In genomic region chr20:63744574-63745423, GRCh38 we compare ENCODE assay signal across 25 cellular contexts. TPM values are rescaled to one million over a fixed set of nuclear protein-coding genes. Genes with fewer than 3 reads are reported as not detected.
DNase-seq lines count a peak whose midpoint lies in the region; TF ChIP-seq lines count a peak whose summit lies in the region.
"Had no signal": no experiment of that assay in that cellular context is flagged by ENCODE, and none has a peak within 500 bp of the region (broad histone marks: within the 10 kb centered on the region; RNA-seq: fewer than 3 reads in every experiment).

No MANE protein-coding gene starts in this region.

- H3K4me2 ChIP-seq in mammary epithelial cell (ENCODE audit: insufficient read depth, low read depth, low read length): no peak overlapping the region
- H3K4me2 ChIP-seq: smooth muscle cell had no signal

- peaks cover 5% of the 10 kb centered on the region for H3K4me1 Mint-ChIP-seq in activated T-cell treated with anti-CD3 and anti-CD28 coated beads, Interleukin-2, amount 50 U/mL, for 24 hours (ENCODE audit: low read depth)
- H3K4me1 Mint-ChIP-seq in endothelial cell (ENCODE audit: unreplicated experiment): no peaks in the 10 kb centered on the region

- no peak for TF ChIP-seq POLR2A in tibial nerve (IDR thresholded peaks at IDR 0.05)

- H3K4me1 ChIP-seq in tibial nerve (peaks cover 0 to 42% (median 12%) of the 10 kb centered on the region in 4 donors), mammary epithelial cell (ENCODE audit: insufficient read depth, low read length) (peaks cover 15% of the 10 kb centered on the region)

- TF ChIP-seq EP300 in tibial nerve (IDR thresholded peaks at IDR 0.05): no peak

- TF ChIP-seq CTCF in endothelial cell (IDR thresholded peaks at IDR 0.05; ENCODE audit: unreplicated experiment) (no peak), tibial nerve (IDR thresholded peaks at IDR 0.05) (no peak), mammary epithelial cell (conservative IDR thresholded peaks at IDR 0.05 in 1 of 2, IDR thresholded peaks at IDR 0.05 in 1 of 2; ENCODE audit: extremely low read depth in 1 of 2, insufficient read depth in 1 of 2, low read depth in 1 of 2, low read length in 2 of 2) (no peak)

- peaks cover 0 to 51% (median 4%) of the 10 kb centered on the region in 3 donors for H3K36me3 ChIP-seq in tibial nerve
- peaks cover 3% of the 10 kb centered on the region for H3K36me3 ChIP-seq in mammary epithelial cell (ENCODE audit: insufficient read depth, low read length)

- H3K9me3 ChIP-seq in tibial nerve (no peaks in the 10 kb centered on the region), mammary epithelial cell (replicated peaks; ENCODE audit: insufficient read depth, low read length) (no peaks in the 10 kb centered on the region)
- H3K9me3 ChIP-seq: BE2C, Peyer's patch had no signal

- no peaks in the 10 kb centered on the region for H3K9me3 Mint-ChIP-seq in activated T-cell treated with anti-CD3 and anti-CD28 coated beads, Interleukin-2, amount 50 U/mL, for 24 hours
- H3K9me3 Mint-ChIP-seq in endothelial cell (ENCODE audit: unreplicated experiment): no peaks in the 10 kb centered on the region
- H3K9me3 Mint-ChIP-seq: activated naive CD4-positive, alpha-beta T cell treated with anti-CD3 and anti-CD28 coated beads, Interleukin-2, amount 50 U/mL, for 24 hours; immature natural killer cell; stimulated activated naive CD8-positive, alpha-beta T cell treated with anti-CD3 and anti-CD28 coated beads, Interleukin-15, amount 100 ng/mL, for 72 hours; T-helper 2 cell treated with Interferon-gamma antibody and Interleukin-4, amounts not matched to agents 5 μg/mL and 100 μg/mL, for 36 hours; type B pancreatic cell had no signal

- no peak overlapping the region for H3K4me3 Mint-ChIP-seq in activated T-cell treated with anti-CD3 and anti-CD28 coated beads, Interleukin-2, amount 50 U/mL, for 24 hours
- H3K4me3 Mint-ChIP-seq in endothelial cell (ENCODE audit: unreplicated experiment): no peak overlapping the region
- H3K4me3 Mint-ChIP-seq: activated CD8-positive, alpha-beta T cell treated with anti-CD3 and anti-CD28 coated beads, Interleukin-2, amount 10 ng/mL, durations not matched to agents 7 days and 5 days; activated naive CD4-positive, alpha-beta T cell treated with anti-CD3 and anti-CD28 coated beads, Interleukin-2, amount 50 U/mL, for 24 hours; immature natural killer cell; stimulated activated naive CD8-positive, alpha-beta T cell treated with anti-CD3 and anti-CD28 coated beads, Interleukin-15, amount 100 ng/mL, for 72 hours; T-helper 2 cell treated with Interferon-gamma antibody and Interleukin-4, amounts not matched to agents 5 μg/mL and 100 μg/mL, for 36 hours; type B pancreatic cell had no signal

- in situ Hi-C loops in mammary epithelial cell (cut with MboI; ENCODE audit: low sequenced_read_pairs in 2 of 2): no loop called here

- H3K4me3 ChIP-seq in tibial nerve (no peak overlapping the region), mammary epithelial cell (replicated peaks in 1 of 3; ENCODE audit: insufficient read depth in 1 of 3, low read depth in 2 of 3, low read length in 3 of 3) (no peak overlapping the region)
- H3K4me3 ChIP-seq: coronary artery, GM23248, Peyer's patch, SK-N-MC, smooth muscle cell had no signal

- no peak overlapping the region for H2AFZ ChIP-seq in mammary epithelial cell (ENCODE audit: low read depth, low read length)
- H2AFZ ChIP-seq: GM23248 had no signal

- intact Hi-C loops in mammary epithelial cell (cut with micrococcal nuclease): no loop called here

- H3K27me3 Mint-ChIP-seq in activated T-cell treated with anti-CD3 and anti-CD28 coated beads, Interleukin-2, amount 50 U/mL, for 24 hours: no peaks in the 10 kb centered on the region
- peaks cover 12% of the 10 kb centered on the region for H3K27me3 Mint-ChIP-seq in endothelial cell (ENCODE audit: unreplicated experiment)
- H3K27me3 Mint-ChIP-seq: activated naive CD4-positive, alpha-beta T cell treated with anti-CD3 and anti-CD28 coated beads, Interleukin-2, amount 50 U/mL, for 24 hours; stimulated activated naive CD8-positive, alpha-beta T cell treated with anti-CD3 and anti-CD28 coated beads, Interleukin-15, amount 100 ng/mL, for 72 hours; type B pancreatic cell had no signal

- H3K79me2 ChIP-seq in mammary epithelial cell (ENCODE audit: insufficient read depth, low read length): peaks cover 11% of the 10 kb centered on the region

- WGBS in tibial nerve, 2 donors: 66 to 78% methylated on average over 20 to 25 of the region's 25 CpGs
- 67% methylated on average over 21 of the region's 25 CpGs for WGBS in mammary epithelial cell (ENCODE audit: low coverage, missing lambda C conversion rate)

- peaks cover 6% of the 10 kb centered on the region for H3K36me3 Mint-ChIP-seq in activated T-cell treated with anti-CD3 and anti-CD28 coated beads, Interleukin-2, amount 50 U/mL, for 24 hours (ENCODE audit: low read depth)
- H3K36me3 Mint-ChIP-seq in endothelial cell (ENCODE audit: low read depth, unreplicated experiment): peaks cover 19% of the 10 kb centered on the region
- H3K36me3 Mint-ChIP-seq: activated naive CD4-positive, alpha-beta T cell treated with anti-CD3 and anti-CD28 coated beads, Interleukin-2, amount 50 U/mL, for 24 hours; type B pancreatic cell had no signal

- CTCF ChIA-PET in mammary epithelial cell (lab: Charles Lee; ENCODE audit: low non-redundant PET): no interaction called here

- DNase-seq in activated T-cell treated with anti-CD3 and anti-CD28 coated beads, Interleukin-2, amount 50 U/mL, for 24 hours: no peak
- DNase-seq in activated T-cell treated with anti-CD3 and anti-CD28 coated beads, Interleukin-2, amount 50 U/mL, for 1 hour: no peak
- DNase-seq in endothelial cell (ENCODE audit: low spot score) (no peak), tibial nerve (ENCODE audit: low spot score in 2 of 2) (no peak), activated T-cell treated with anti-CD3 and anti-CD28 coated beads for 4 hours (no peak), mammary epithelial cell (no peak)
- DNase-seq in activated CD4-positive, alpha-beta T cell treated with anti-CD3 and anti-CD28 coated beads for 4 hours: no peak
- DNase-seq: activated CD8-positive, alpha-beta T cell treated with anti-CD3 and anti-CD28 coated beads, Interleukin-2, amount 10 ng/mL, durations not matched to agents 7 days and 5 days; BE2C; GM23248; immature natural killer cell; NCI-H1092 treated with DMSO at 0.1 percent for 48 hours; NCI-H2081; NCI-H446; nucleus accumbens; Peyer's patch; stimulated activated CD4-positive, alpha-beta T cell treated with anti-CD3 and anti-CD28 coated beads, Interleukin-4, amount 100 ng/mL, for 24 hours; stimulated activated naive CD8-positive, alpha-beta T cell treated with anti-CD3 and anti-CD28 coated beads, Interleukin-15, amount 100 ng/mL, for 72 hours had no signal

- BruUV-seq in mammary epithelial cell (replicated peaks; lab: Mats Ljungman, UMichigan): no TSS peak

- dilution Hi-C loops in mammary epithelial cell (cut with HindIII; ENCODE audit: low sequenced_read_pairs): loop anchor here (5.0 kb wide), 1 partner anchor 42 kb away; no protein-coding TSS in a partner anchor

- H3K27ac Mint-ChIP-seq in activated T-cell treated with anti-CD3 and anti-CD28 coated beads, Interleukin-2, amount 50 U/mL, for 24 hours: peak overlapping the region; percentile 14
- H3K27ac Mint-ChIP-seq in endothelial cell (ENCODE audit: unreplicated experiment): peak overlapping the region; percentile 72
- H3K27ac Mint-ChIP-seq: activated CD8-positive, alpha-beta T cell treated with anti-CD3 and anti-CD28 coated beads, Interleukin-2, amount 10 ng/mL, durations not matched to agents 7 days and 5 days; activated naive CD4-positive, alpha-beta T cell treated with anti-CD3 and anti-CD28 coated beads, Interleukin-2, amount 50 U/mL, for 24 hours; immature natural killer cell had no signal

- no peak overlapping the region for H3K9ac ChIP-seq in mammary epithelial cell (ENCODE audit: insufficient read depth, low read length)
- H3K9ac ChIP-seq: GM23248 had no signal

- H3K27me3 ChIP-seq in tibial nerve (no peaks in the 10 kb centered on the region), mammary epithelial cell (ENCODE audit: insufficient read depth, low read length) (no peaks in the 10 kb centered on the region)
- H3K27me3 ChIP-seq: BE2C, Peyer's patch had no signal

- peak overlapping the region in 3 of 4 donors; percentile 0 to 50 (median 31) for H3K27ac ChIP-seq in tibial nerve
- no peak overlapping the region for H3K27ac ChIP-seq in mammary epithelial cell (ENCODE audit: insufficient read depth, low read depth, low read length)
- H3K27ac ChIP-seq: coronary artery, GM23248, Peyer's patch had no signal

- no peaks in the 10 kb centered on the region for H4K20me1 ChIP-seq in mammary epithelial cell (ENCODE audit: insufficient read depth, low read length)

TF ChIP-seq in PFSK-1, 5 proteins besides CTCF, POLR2A, EP300 and RAD21 (continues in another document):
- peak; percentile 47 for TF ChIP-seq POLR2AphosphoS5 (IDR thresholded peaks at IDR 0.05; ENCODE audit: low read depth, low read length)

RNA-seq across cellular contexts. Expression of gene SLC2A4RG, which starts 5.2 kb away (rescaled TPM):
- 295 TPM for polyA plus RNA-seq in PFSK-1 (2012; ENCODE audit: insufficient read length, low read depth)
- 69.6 TPM for total RNA-seq in endothelial cell (ENCODE audit: unreplicated experiment)
- 100 to 1,000 TPM in 1 of 4 donors, 10 to 100 TPM in 3; 71.5 to 126 (median 72.5) TPM for total RNA-seq in tibial nerve
- total RNA-seq in mammary epithelial cell: 100 to 1,000 TPM in 1 of 2 donors, 10 to 100 TPM in 1; 35.8 to 101 TPM
- polyA plus RNA-seq in mammary epithelial cell: 35.8 TPM
- polyA minus RNA-seq in mammary epithelial cell: 15.7 TPM

RNA-seq across cellular contexts. Expression of gene LIME1, which starts 8.3 kb away (rescaled TPM):
- polyA plus RNA-seq in PFSK-1 (2012; ENCODE audit: insufficient read length, low read depth): 29.9 TPM
- total RNA-seq in endothelial cell (ENCODE audit: unreplicated experiment) (8.1 TPM), tibial nerve (10 to 100 TPM; 11.4 to 51.9 (median 17.6) TPM), mammary epithelial cell (1 to 10 TPM; 2.7 to 8.1 TPM)
- polyA plus RNA-seq in mammary epithelial cell: 2.0 TPM
- not detected for polyA minus RNA-seq in mammary epithelial cell

RNA-seq across cellular contexts. Expression of gene ZGPAT, which starts 37.0 kb away (rescaled TPM):
- polyA plus RNA-seq in PFSK-1 (2012; ENCODE audit: insufficient read length, low read depth): 47.1 TPM
- total RNA-seq in endothelial cell (ENCODE audit: unreplicated experiment) (34.9 TPM), tibial nerve (10 to 100 TPM; 27.5 to 70.8 (median 40.9) TPM), mammary epithelial cell (10 to 100 TPM; 11.8 to 20.9 TPM)
- 13.2 TPM for polyA plus RNA-seq in mammary epithelial cell
- 6.8 TPM for polyA minus RNA-seq in mammary epithelial cell

RNA-seq across cellular contexts. Expression of gene ARFRP1, which starts 37.0 kb away (rescaled TPM):
- polyA plus RNA-seq in PFSK-1 (2012; ENCODE audit: insufficient read length, low read depth): 74.7 TPM
- total RNA-seq in endothelial cell (ENCODE audit: unreplicated experiment) (33.4 TPM), tibial nerve (10 to 100 TPM; 36.9 to 71.1 (median 50.9) TPM), mammary epithelial cell (10 to 100 TPM; 28.8 to 61.1 TPM)
- 35.9 TPM for polyA plus RNA-seq in mammary epithelial cell
- 31.2 TPM for polyA minus RNA-seq in mammary epithelial cell

RNA-seq across cellular contexts. Expression of gene TNFRSF6B, which starts 48.3 kb away (rescaled TPM):
- 3.1 TPM for polyA plus RNA-seq in PFSK-1 (2012; ENCODE audit: insufficient read length, low read depth)
- total RNA-seq in endothelial cell (ENCODE audit: unreplicated experiment) (not detected), tibial nerve (10 to 100 TPM in 3 of 4 donors, 1 to 10 TPM in 1; 8.0 to 61.2 (median 35.9) TPM), mammary epithelial cell (10 to 100 TPM in 1 of 2 donors, 1 to 10 TPM in 1; 8.3 to 76.5 TPM)
- polyA plus RNA-seq in mammary epithelial cell: 461 TPM
- polyA minus RNA-seq in mammary epithelial cell: 35.7 TPM
- total RNA-seq: activated CD8-positive, alpha-beta T cell treated with anti-CD3 and anti-CD28 coated beads, Interleukin-2, amount 10 ng/mL, durations not matched to agents 7 days and 5 days had no signal
- polyA plus RNA-seq: immature natural killer cell had no signal
